8 cellular contexts compared by ENCODE assay signal in genomic region chr17:65099941-65100315, GRCh38. TPM values are rescaled to one million over a fixed set of nuclear protein-coding genes. Genes with fewer than 3 reads are reported as not detected.
DNase-seq lines count a peak whose midpoint lies in the region; ATAC-seq, FAIRE-seq and TF ChIP-seq lines count a peak whose summit lies in the region.

No MANE protein-coding gene starts in this region.

- peak in 2 of 3 experiments; percentile 45 to 76 for DNase-seq in NCI-H1417 (lab: John Stamatoyannopoulos, UW)
- DNase-seq in NCI-H1417 treated with DMSO at 0.1 percent for 48 hours (lab: John Stamatoyannopoulos, UW) = no peak
- peak; percentile 49 for DNase-seq in NCI-H2196 treated with DMSO at 0.1 percent for 48 hours (lab: John Stamatoyannopoulos, UW; ENCODE audit: unreplicated experiment)
- DNase-seq in activated T-cell treated with anti-CD3 and anti-CD28 coated beads, Interleukin-2, amount 50 U/mL, for 1 hour = peak; percentile 52
- DNase-seq in fibroblast of the aortic adventitia (ENCODE audit: low read depth) = peak; percentile 85
- DNase-seq in prostate gland (ENCODE audit: low spot score) = no peak
- DNase-seq in urothelium cell line (ENCODE audit: low spot score) = peak; percentile 65

- H3K36me3 ChIP-seq in prostate gland = no peaks in the 10 kb centered on the region

- H3K27ac ChIP-seq in prostate gland = peak overlapping the region in 1 of 2 donors; percentile 70

- intact Hi-C loops in prostate gland (cut with DNase I) = loop anchor here (2.0 kb wide), 2 partner anchors 43 to 133 kb away; partner anchors contain the start of gene GNA13

- H3K4me3 ChIP-seq in fibroblast of the aortic adventitia (ENCODE audit: low read depth, low read length) (peak overlapping the region; percentile 53), prostate gland (peak overlapping the region; percentile 44 to 46)

- TF ChIP-seq POLR2A in prostate gland (IDR thresholded peaks at IDR 0.05) = no peak

- peak; percentile 69 for ATAC-seq in HG02623 (IDR thresholded peaks at IDR 0.05; ENCODE audit: unreplicated experiment)

- no peaks in the 10 kb centered on the region for H3K27me3 ChIP-seq in prostate gland (replicated peaks; ENCODE audit: insufficient read depth)

- H3K4me1 ChIP-seq in prostate gland (replicated peaks) = no peaks in the 10 kb centered on the region

- WGBS in prostate gland = 49% methylated on average over 5 of the region's 5 CpGs

- no peaks in the 10 kb centered on the region for H3K9me3 ChIP-seq in prostate gland

- TF ChIP-seq CTCF in fibroblast of the aortic adventitia (IDR thresholded peaks at IDR 0.05; ENCODE audit: insufficient read depth, low read length) (no peak), prostate gland (IDR thresholded peaks at IDR 0.05) (no peak)

- no peak for FAIRE-seq in urothelium cell line (lab: Jason Lieb, UNC)

RNA-seq across cellular contexts. Expression of gene RGS9, which starts 37.2 kb away (rescaled TPM):
- total RNA-seq in fibroblast of the aortic adventitia (ENCODE audit: low replicate concordance) (2.5 and 3.0 TPM in 2 replicates), prostate gland (1 to 10 TPM; 7.9 to 9.3 TPM)

RNA-seq across cellular contexts. Expression of gene GNA13, which starts 43.4 kb away (rescaled TPM):
- 48.2 and 80.0 TPM in 2 replicates for total RNA-seq in fibroblast of the aortic adventitia (ENCODE audit: low replicate concordance)
- total RNA-seq in prostate gland = 10 to 100 TPM; 35.0 to 68.4 TPM

Comparison
In these comparisons a context has a peak if more than half of its experiments do, and no peak if none do; other contexts are left out.
1. DNase-seq: peak in NCI-H1417 (2 of 3), NCI-H2196 treated with DMSO at 0.1 percent for 48 hours (single experiment), activated T-cell treated with anti-CD3 and anti-CD28 coated beads, Interleukin-2, amount 50 U/mL, for 1 hour (single experiment), fibroblast of the aortic adventitia (single experiment) and urothelium cell line (single experiment); none in NCI-H1417 treated with DMSO at 0.1 percent for 48 hours (single experiment) and prostate gland (single experiment).